ENCODE assay signal across 24 cellular contexts in the genomic region with DNA sequence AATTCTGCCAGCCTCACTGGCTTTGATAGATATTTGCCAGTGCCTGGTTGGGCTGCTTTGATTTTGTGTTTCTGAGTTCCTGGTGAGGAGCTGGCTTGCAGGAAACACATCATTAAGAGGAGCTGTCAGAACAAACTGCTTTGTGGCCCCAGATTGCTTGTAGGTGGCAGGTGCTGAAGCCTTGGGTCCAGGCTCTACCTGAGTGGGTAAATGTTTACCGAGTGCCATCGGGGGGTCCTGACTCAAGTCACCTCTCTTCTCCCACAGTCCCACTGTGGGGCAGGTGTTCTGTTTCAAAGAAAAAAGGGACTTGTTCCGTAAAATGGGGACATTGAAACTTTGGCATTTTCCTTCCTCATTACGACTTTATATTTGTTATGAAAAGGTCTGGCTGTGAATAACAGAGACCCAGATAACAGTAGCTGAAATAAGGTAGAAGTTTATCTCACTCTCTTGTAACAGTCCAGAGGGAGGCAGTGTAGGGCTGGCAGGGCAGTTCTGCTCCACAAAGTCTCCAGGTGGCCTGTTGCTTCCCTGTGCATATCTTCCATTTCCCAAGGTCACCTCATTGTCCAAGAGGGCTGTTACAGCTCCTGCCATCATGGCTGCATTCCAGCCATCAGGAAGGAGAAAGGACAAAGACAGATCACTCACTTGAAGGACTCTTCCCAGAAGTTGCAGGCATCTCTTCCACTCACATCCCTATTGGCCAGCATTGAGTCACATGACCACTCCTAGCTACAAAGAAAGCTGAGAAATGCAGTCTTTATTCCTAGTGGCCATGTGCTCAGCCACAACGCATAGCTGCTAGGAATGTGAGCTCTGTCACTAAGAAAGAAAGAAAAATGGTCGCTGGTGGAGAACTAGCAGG.
DNase-seq lines count a peak whose midpoint lies in the region; ATAC-seq, FAIRE-seq and TF ChIP-seq lines count a peak whose summit lies in the region.
"Had no signal": no experiment of that assay in that cellular context is flagged by ENCODE, and none has a peak within 500 bp of the region (broad histone marks: within the 10 kb centered on the region; RNA-seq: fewer than 3 reads in every experiment).

No MANE protein-coding gene starts in this region.

- WGBS in HepG2 (ENCODE audit: low lambda C conversion rate), result 8% methylated on average over 6 of the region's 6 CpGs
- WGBS in right lobe of liver (ENCODE audit: insufficient coverage, low coverage, low lambda C conversion rate, missing lambda C conversion rate), result 51% methylated on average over 5 of the region's 6 CpGs
- 90% methylated on average over 6 of the region's 6 CpGs; no CpG with 5 or more reads in 1 of the 2 experiments for WGBS in H1 (ENCODE audit: extremely low coverage in 1 of 2, insufficient coverage in 1 of 2, insufficient read length in 1 of 2, insufficient replicate concordance in 2 of 2, low coverage in 1 of 2, low lambda C conversion rate in 2 of 2, missing lambda C conversion rate in 1 of 2), 2 experiments

- H4K20me1 ChIP-seq in HepG2 (ENCODE audit: insufficient read depth, low read length) (no peaks in the 10 kb centered on the region), H1 (replicated peaks in 1 of 2; ENCODE audit: control insufficient read depth in 1 of 2, insufficient read depth in 2 of 2, low read length in 2 of 2) (no peaks in the 10 kb centered on the region)

- H3K79me2 ChIP-seq in HepG2 (ENCODE audit: insufficient read depth, low read length) (no peaks in the 10 kb centered on the region), H1 (ENCODE audit: control insufficient read depth in 1 of 2, insufficient read depth in 2 of 2, low read length in 2 of 2) (no peaks in the 10 kb centered on the region)

- H3K4me3 ChIP-seq in HepG2 (replicated peaks in 1 of 3; ENCODE audit: insufficient read depth in 1 of 3, low read depth in 2 of 3, low read length in 3 of 3), result no peak overlapping the region
- no peak overlapping the region for H3K4me3 ChIP-seq in right lobe of liver
- H3K4me3 ChIP-seq in H1 (ENCODE audit: extremely low read depth in 1 of 4, insufficient read depth in 2 of 4, low read depth in 3 of 4, low read length in 4 of 4), result no peak overlapping the region
- H3K4me3 ChIP-seq: lung, prostate gland, upper lobe of left lung had no signal

- CTCF ChIA-PET in HepG2 (lab: Yijun Ruan, JAX; ENCODE audit: low intra/inter-chr PET ratio, low total read pairs) (no interaction called here), H1 (lab: Charles Lee; ENCODE audit: partially characterized antibody) (interaction anchor here (0.6 to 1.8 kb wide), 11 partner anchors 9 to 180 kb away, joined by 3 to 5 read pairs (median 4); no protein-coding TSS in a partner anchor)

- intact Hi-C loops in HepG2 (cut with micrococcal nuclease; ENCODE audit: unreplicated experiment), result no loop called here
- intact Hi-C loops in right lobe of liver (cut with DNase I), result no loop called here

- POLR2A ChIA-PET in HepG2 (lab: Yijun Ruan, JAX) (no interaction called here), H1 (lab: Charles Lee; ENCODE audit: partially characterized antibody) (interaction anchor here (0.9 kb wide), 1 partner anchor 8 kb away, joined by 3 read pairs; no protein-coding TSS in a partner anchor)

- H3K4ac ChIP-seq in H1 (replicated peaks; ENCODE audit: insufficient read length, low read depth, low read length), result no peak overlapping the region

- H2BK12ac ChIP-seq in H1 (ENCODE audit: low read depth, low read length), result no peak overlapping the region

- H3K9ac ChIP-seq in HepG2 (ENCODE audit: insufficient read depth, low read depth, low read length) (no peak overlapping the region), H1 (replicated peaks in 1 of 4; ENCODE audit: extremely low read depth in 1 of 4, low read depth in 3 of 4, low read length in 3 of 4) (no peak overlapping the region)

- no peaks in the 10 kb centered on the region for H3K4me1 ChIP-seq in HepG2 (ENCODE audit: insufficient read depth, low read length)
- no peaks in the 10 kb centered on the region for H3K4me1 ChIP-seq in right lobe of liver
- H3K4me1 ChIP-seq in H1 (replicated peaks in 1 of 4; ENCODE audit: control insufficient read depth in 3 of 4, insufficient read depth in 4 of 4, low read length in 3 of 4), result no peaks in the 10 kb centered on the region
- H3K4me1 ChIP-seq: prostate gland, upper lobe of left lung had no signal

- H3K27ac ChIP-seq in HepG2 (ENCODE audit: extremely low read length, insufficient read depth, low read length), result no peak overlapping the region
- no peak overlapping the region for H3K27ac ChIP-seq in right lobe of liver
- H3K27ac ChIP-seq in H1 (ENCODE audit: low read depth, low read length), result no peak overlapping the region
- H3K27ac ChIP-seq: neutrophil, prostate gland, upper lobe of left lung had no signal

- H3K79me1 ChIP-seq in H1 (ENCODE audit: low read depth, low read length), result no peaks in the 10 kb centered on the region

- no peak overlapping the region for H3K14ac ChIP-seq in H1 (ENCODE audit: insufficient read length)

- no peak overlapping the region for H4K8ac ChIP-seq in H1 (ENCODE audit: extremely low read depth, insufficient read depth, low read length)

- no peak overlapping the region for H4K91ac ChIP-seq in H1 (replicated peaks; ENCODE audit: insufficient read length, low read length)

- H2AK5ac ChIP-seq in H1 (ENCODE audit: low read depth, low read length), result no peak overlapping the region

- H3K9me3 ChIP-seq in HepG2 (ENCODE audit: low read length) (no peaks in the 10 kb centered on the region), right lobe of liver (no peaks in the 10 kb centered on the region), H1 (ENCODE audit: insufficient read depth in 2 of 2, low read depth in 1 of 2, low read length in 1 of 2) (no peaks in the 10 kb centered on the region; a peak in 1 of 4 replicates)
- H3K9me3 ChIP-seq: neutrophil, prostate gland, upper lobe of left lung had no signal

- TF ChIP-seq RAD21 in HepG2 (CRISPR knock-in tag; IDR thresholded peaks at IDR 0.05) (no peak), H1 (IDR thresholded peaks at IDR 0.05 in 1 of 2, conservative IDR thresholded peaks at IDR 0.05 in 1 of 2; ENCODE audit: low read depth in 2 of 2, low read length in 2 of 2) (peak in 1 of 2 experiments; percentile 45; a peak in 2 of 4 replicates)

- TF ChIP-seq POLR2A in HepG2 (IDR thresholded peaks at IDR 0.05; ENCODE audit: insufficient read depth in 1 of 2, low read depth in 2 of 2, low read length in 2 of 2) (no peak), right lobe of liver (IDR thresholded peaks at IDR 0.05) (no peak), H1 (IDR thresholded peaks at IDR 0.05; ENCODE audit: control extremely low read depth in 1 of 2, low read depth in 2 of 2, low read length in 2 of 2) (no peak)

- H3K23ac ChIP-seq in H1 (ENCODE audit: insufficient read length), result no peak overlapping the region

- TF ChIP-seq CTCF in HepG2 (CRISPR knock-in tag; IDR thresholded peaks at IDR 0.05) (no peak), right lobe of liver (IDR thresholded peaks at IDR 0.05) (no peak), H1 (IDR thresholded peaks at IDR 0.05; ENCODE audit: control extremely low read depth in 1 of 3, insufficient read depth in 1 of 3, low read depth in 1 of 3, low read length in 3 of 3) (peak; percentile 7 to 30 (median 25); a peak in 3 of 4 replicates)

- no peak overlapping the region for H3K18ac ChIP-seq in H1 (ENCODE audit: extremely low read depth, low read length)

- no peak overlapping the region for H2BK120ac ChIP-seq in H1 (replicated peaks; ENCODE audit: low read depth, low read length)

- H3K4me2 ChIP-seq in HepG2 (ENCODE audit: low read depth, low read length), result no peak overlapping the region
- no peak overlapping the region for H3K4me2 ChIP-seq in H1 (ENCODE audit: insufficient read depth in 1 of 2, low read depth in 2 of 2, low read length in 2 of 2)

- no peak overlapping the region for H2BK20ac ChIP-seq in H1 (ENCODE audit: low read length)

- H3K56ac ChIP-seq in H1 (replicated peaks; ENCODE audit: insufficient read length, low read depth, low read length), result no peak overlapping the region

- no peaks in the 10 kb centered on the region for H3K23me2 ChIP-seq in H1 (ENCODE audit: low read depth, low read length)

- in situ Hi-C loops in HepG2 (cut with HindIII; ENCODE audit: extremely low pct_ligation_motif_present, low pct_unique_long_range_greater_than_20kb), result no loop called here

- H3K27me3 ChIP-seq in HepG2 (ENCODE audit: control insufficient read depth in 1 of 2, insufficient read depth in 2 of 2, low read length in 2 of 2), result no peaks in the 10 kb centered on the region; a peak in 1 of 5 replicates
- no peaks in the 10 kb centered on the region for H3K27me3 ChIP-seq in right lobe of liver
- no peaks in the 10 kb centered on the region for H3K27me3 ChIP-seq in H1 (replicated peaks in 1 of 4; ENCODE audit: control insufficient read depth in 3 of 4, extremely low read depth in 1 of 4, insufficient read depth in 3 of 4, low read length in 3 of 4)
- H3K27me3 ChIP-seq: neutrophil, upper lobe of left lung had no signal

- no peak overlapping the region for H2BK5ac ChIP-seq in H1 (ENCODE audit: low read depth, low read length)

- no peak for ATAC-seq in HepG2
- ATAC-seq in right lobe of liver, result no peak

- H2AFZ ChIP-seq in HepG2 (ENCODE audit: low read length) (no peak overlapping the region), H1 (ENCODE audit: low read length) (peak overlapping the region; percentile 46; the same call in 1 of the 2 replicates)

- H2BK15ac ChIP-seq in H1 (ENCODE audit: low read length), result no peak overlapping the region

- no peak overlapping the region for H4K5ac ChIP-seq in H1 (ENCODE audit: insufficient read length, low read depth, low read length)

- no peak for TF ChIP-seq EP300 in HepG2 (IDR thresholded peaks at IDR 0.05; ENCODE audit: low read depth in 2 of 2, low read length in 2 of 2)
- TF ChIP-seq EP300 in HepG2 (CRISPR knock-in tag; IDR thresholded peaks at IDR 0.05; ENCODE audit: borderline replicate concordance), result no peak
- TF ChIP-seq EP300 in H1 (IDR thresholded peaks at IDR 0.05; ENCODE audit: borderline replicate concordance in 1 of 2, low read depth in 2 of 2, low read length in 2 of 2), result no peak

- H3K36me3 ChIP-seq in HepG2 (replicated peaks in 1 of 2; ENCODE audit: control insufficient read depth in 1 of 2, insufficient read depth in 2 of 2, low read length in 2 of 2) (no peaks in the 10 kb centered on the region), right lobe of liver (no peaks in the 10 kb centered on the region), H1 (ENCODE audit: control insufficient read depth in 2 of 4, insufficient read depth in 4 of 4, low read length in 3 of 4) (no peaks in the 10 kb centered on the region)
- H3K36me3 ChIP-seq: neutrophil, prostate gland, upper lobe of left lung had no signal

- FAIRE-seq in HepG2 (lab: Jason Lieb, UNC) (no peak), H1 (lab: Jason Lieb, UNC) (peak; percentile 28)
- FAIRE-seq: astrocyte, D721Med, TTC549 had no signal

- BruUV-seq in HepG2 (replicated peaks; lab: Mats Ljungman, UMichigan), result no TSS peak

- DNase-seq in HepG2 (ENCODE audit: low spot score), result no peak
- no peak for DNase-seq in right lobe of liver
- peak; percentile 3 for DNase-seq in NAMALWA (ENCODE audit: low spot score)
- no peak for DNase-seq in H1 (ENCODE audit: low read depth in 1 of 2, low spot score in 2 of 2)
- no peak for DNase-seq in NCI-H2196 treated with DMSO at 0.1 percent for 48 hours (lab: John Stamatoyannopoulos, UW; ENCODE audit: unreplicated experiment)
- DNase-seq in EL, result no peak
- no peak for DNase-seq in germinal center (ENCODE audit: low spot score)
- no peak for DNase-seq in DMS79 (lab: John Stamatoyannopoulos, UW)
- DNase-seq: activated CD4-positive, alpha-beta T cell treated with anti-CD3 and anti-CD28 coated beads for 1 hour; erythroblast; foreskin fibroblast; HCEC 1CT; hippocampal formation; NCI-H1436; NCI-H526; SHP77; T-helper 1 cell; upper lobe of left lung had no signal

Comparison
In these comparisons a context has a peak if more than half of its experiments do, and no peak if none do; other contexts are left out.
1. CTCF ChIP-seq: peak in H1 (3 of 3); none in HepG2 (single experiment) and right lobe of liver (0 of 4).